8 cellular contexts compared by ENCODE assay signal in the genomic region with DNA sequence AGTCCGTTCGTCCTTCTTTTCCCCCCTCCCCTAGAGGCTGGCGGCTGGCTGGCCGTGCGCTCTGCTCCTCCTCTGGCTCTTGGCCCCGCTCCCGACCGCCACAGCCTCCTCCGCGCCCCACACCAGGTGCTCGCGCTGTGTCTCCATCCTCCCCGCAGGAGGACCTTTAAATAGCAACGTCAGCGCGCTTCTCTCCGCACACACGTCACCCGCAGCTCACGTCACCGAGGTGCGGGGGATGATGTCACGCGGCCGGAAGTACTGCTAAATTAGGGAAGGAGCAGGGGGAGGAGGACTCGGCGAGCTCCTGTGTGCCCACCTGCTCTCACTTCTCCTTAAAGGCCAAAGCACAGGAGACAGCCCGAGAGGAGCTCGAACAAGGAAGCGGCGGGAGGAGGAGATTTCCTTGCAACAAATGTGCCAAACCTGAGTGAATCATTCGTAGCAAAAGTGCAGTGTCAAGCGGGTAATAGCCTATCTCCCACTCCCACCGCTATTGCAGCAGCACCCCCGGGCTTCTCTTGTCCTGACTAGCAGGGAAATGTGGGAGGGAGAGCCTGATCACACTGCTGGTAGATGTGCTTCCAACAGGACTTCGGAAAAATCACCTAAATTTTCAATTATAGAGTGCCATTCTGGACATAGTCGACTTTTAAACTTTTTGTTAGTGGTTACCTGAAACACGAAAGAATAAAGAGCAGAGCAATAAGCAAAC. TPM values are rescaled to one million over a fixed set of nuclear protein-coding genes. Genes with fewer than 3 reads are reported as not detected.
DNase-seq lines count a peak whose midpoint lies in the region; ATAC-seq and TF ChIP-seq lines count a peak whose summit lies in the region.

No MANE protein-coding gene starts in this region.

- TF ChIP-seq CTCF in LNCaP clone FGC (IDR thresholded peaks at IDR 0.05; ENCODE audit: control insufficient read depth, extremely low read depth, insufficient read depth) = no peak
- TF ChIP-seq CTCF in RWPE2 (IDR thresholded peaks at IDR 0.05; ENCODE audit: poor library complexity, severe bottlenecking) = peak; percentile 0
- TF ChIP-seq CTCF in fibroblast of the aortic adventitia (IDR thresholded peaks at IDR 0.05; ENCODE audit: insufficient read depth, low read length) = no peak
- TF ChIP-seq CTCF in nephron (IDR thresholded peaks at IDR 0.05; ENCODE audit: unreplicated experiment in 3 of 3) = peak in 1 of 3 experiments; percentile 5

- no peaks in the 10 kb centered on the region for H3K9me3 Mint-ChIP-seq in nephron
- no peaks in the 10 kb centered on the region for H3K9me3 Mint-ChIP-seq in stimulated activated naive CD8-positive, alpha-beta T cell treated with anti-CD3 and anti-CD28 coated beads, Interleukin-15, Interleukin-2, amounts not matched to agents 100 ng/mL and 50 ng/mL, for 24 hours

- H3K27me3 ChIP-seq in RWPE2 (ENCODE audit: insufficient read depth, poor library complexity, severe bottlenecking) = no peaks in the 10 kb centered on the region

- H3K27me3 Mint-ChIP-seq in nephron (ENCODE audit: low read depth) = peaks cover 14% of the 10 kb centered on the region
- H3K27me3 Mint-ChIP-seq in stimulated activated naive CD8-positive, alpha-beta T cell treated with anti-CD3 and anti-CD28 coated beads, Interleukin-15, Interleukin-2, amounts not matched to agents 100 ng/mL and 50 ng/mL, for 24 hours = peaks cover 25% of the 10 kb centered on the region

- peak overlapping the region; percentile 69 for H3K4me3 ChIP-seq in LNCaP clone FGC (ENCODE audit: low read depth, low read length)
- H3K4me3 ChIP-seq in RWPE2 (ENCODE audit: severe bottlenecking) = peak overlapping the region; percentile 81
- H3K4me3 ChIP-seq in fibroblast of the aortic adventitia (ENCODE audit: low read depth, low read length) = peak overlapping the region; percentile 91

- H3K4me3 Mint-ChIP-seq in nephron = peak overlapping the region; percentile 97 to 99 (median 98)
- H3K4me3 Mint-ChIP-seq in stimulated activated naive CD8-positive, alpha-beta T cell treated with anti-CD3 and anti-CD28 coated beads, Interleukin-15, Interleukin-2, amounts not matched to agents 100 ng/mL and 50 ng/mL, for 24 hours = peak overlapping the region; percentile 86

- no peaks in the 10 kb centered on the region for H3K36me3 Mint-ChIP-seq in nephron (ENCODE audit: low read depth)
- peaks cover 3% of the 10 kb centered on the region for H3K36me3 Mint-ChIP-seq in stimulated activated naive CD8-positive, alpha-beta T cell treated with anti-CD3 and anti-CD28 coated beads, Interleukin-15, Interleukin-2, amounts not matched to agents 100 ng/mL and 50 ng/mL, for 24 hours (ENCODE audit: low read depth)

- H3K4me1 ChIP-seq in RWPE2 (ENCODE audit: insufficient read depth, poor library complexity, severe bottlenecking) = peaks cover 20% of the 10 kb centered on the region

- no peaks in the 10 kb centered on the region for H3K36me3 ChIP-seq in RWPE2 (ENCODE audit: low read depth)

- ATAC-seq in RWPE2 (ENCODE audit: low read depth) = peak; percentile 68

- H3K27ac ChIP-seq in RWPE2 (ENCODE audit: poor library complexity, severe bottlenecking) = peak overlapping the region; percentile 81

- H3K9me3 ChIP-seq in RWPE2 (ENCODE audit: severe bottlenecking) = no peaks in the 10 kb centered on the region

- H3K27ac Mint-ChIP-seq in nephron = peak overlapping the region; percentile 96 to 100 (median 99)
- peak overlapping the region; percentile 96 for H3K27ac Mint-ChIP-seq in stimulated activated naive CD8-positive, alpha-beta T cell treated with anti-CD3 and anti-CD28 coated beads, Interleukin-15, Interleukin-2, amounts not matched to agents 100 ng/mL and 50 ng/mL, for 24 hours

- peak; percentile 88 for DNase-seq in EL
- peak; percentile 96 for DNase-seq in H4 (ENCODE audit: low spot score)
- peak; percentile 84 for DNase-seq in LNCaP clone FGC (ENCODE audit: low read depth)
- DNase-seq in RWPE2 (ENCODE audit: low spot score) = peak; percentile 92
- DNase-seq in activated effector memory CD4-positive, alpha-beta T cell treated with anti-CD3 and anti-CD28 coated beads, Interleukin-2, amount 50 U/mL, for 16 hours = peak; percentile 95
- DNase-seq in fibroblast of the aortic adventitia (ENCODE audit: low read depth) = peak; percentile 93

- H3K4me1 Mint-ChIP-seq in nephron = peaks cover 45% of the 10 kb centered on the region
- H3K4me1 Mint-ChIP-seq in stimulated activated naive CD8-positive, alpha-beta T cell treated with anti-CD3 and anti-CD28 coated beads, Interleukin-15, Interleukin-2, amounts not matched to agents 100 ng/mL and 50 ng/mL, for 24 hours (ENCODE audit: low read depth) = peaks cover 52% of the 10 kb centered on the region

RNA-seq across cellular contexts. Expression of gene HOMER1, which starts 0.6 kb away (rescaled TPM):
- total RNA-seq in H4 (2014; rRNA removed; shearing (Covaris generic)) = 12.8 and 15.5 TPM in 2 replicates
- 5.4 and 6.8 TPM in 2 replicates for total RNA-seq in fibroblast of the aortic adventitia (ENCODE audit: low replicate concordance)

Comparison
In these comparisons a context has a peak if more than half of its experiments do, and no peak if none do; other contexts are left out.
1. Peak in every context shown above with its lines: DNase-seq, ATAC-seq, H3K4me3 ChIP-seq and H3K27ac ChIP-seq.